ENCODE assay signal across 27 cellular contexts in genomic region chr3:40201770-40202169, GRCh38.
"Had no signal": no experiment of that assay in that cellular context is flagged by ENCODE, and none has a peak within 500 bp of the region (broad histone marks: within the 10 kb centered on the region; RNA-seq: fewer than 3 reads in every experiment).

No MANE protein-coding gene starts in this region.

- H3K36me3 Mint-ChIP-seq: activated naive CD8-positive, alpha-beta T cell; memory B cell; type B pancreatic cell; WTC11 had no signal

- H3K4me3 Mint-ChIP-seq: activated naive CD8-positive, alpha-beta T cell; activated T-cell treated with anti-CD3 and anti-CD28 coated beads, Interleukin-2, amount 50 U/mL, for 4 hours; memory B cell; nephron; type B pancreatic cell; WTC11 had no signal

- ATAC-seq: activated T-cell treated with anti-CD3 and anti-CD28 coated beads, Interleukin-2, amount 50 U/mL, for 4 hours; WTC11 had no signal

- H3K27me3 ChIP-seq: adrenal gland, ascending aorta, brain microvascular endothelial cell, neutrophil, pancreas, sigmoid colon, spleen, vagina had no signal

- H3K9me3 Mint-ChIP-seq: activated T-cell treated with anti-CD3 and anti-CD28 coated beads, Interleukin-2, amount 50 U/mL, for 4 hours; activated T-helper 2 cell treated with anti-CD3 and anti-CD28 coated beads, Interferon-gamma antibody, Interleukin-2, Interleukin-4, amounts not matched to agents 10 μg/mL and 5 μg/mL and 100 μg/mL, durations not matched to agents 14 hours and 24 hours and 36 hours; memory B cell; nephron; type B pancreatic cell; WTC11 had no signal

- H3K4me1 Mint-ChIP-seq: memory B cell, nephron had no signal

- H3K36me3 ChIP-seq: adrenal gland, ascending aorta, brain microvascular endothelial cell, neutrophil, pancreas, sigmoid colon, spleen, thoracic aorta, vagina had no signal

- H3K9me3 ChIP-seq: adrenal gland, ascending aorta, neutrophil, pancreas, sigmoid colon, spleen, thoracic aorta, vagina had no signal

- H3K27me3 Mint-ChIP-seq: activated naive CD8-positive, alpha-beta T cell; memory B cell had no signal

- H3K27ac Mint-ChIP-seq: activated naive CD8-positive, alpha-beta T cell; activated T-helper 2 cell treated with anti-CD3 and anti-CD28 coated beads, Interferon-gamma antibody, Interleukin-2, Interleukin-4, amounts not matched to agents 10 μg/mL and 5 μg/mL and 100 μg/mL, durations not matched to agents 14 hours and 24 hours and 36 hours; memory B cell; nephron; type B pancreatic cell; WTC11 had no signal

- DNase-seq: activated CD4-positive, alpha-beta T cell treated with anti-CD3 and anti-CD28 coated beads, Interleukin-2, amount 50 U/mL, for 48 hours; activated CD8-positive, alpha-beta memory T cell treated with anti-CD3 and anti-CD28 coated beads, Interleukin-2, amount 50 U/mL, for 48 hours; activated naive CD4-positive, alpha-beta T cell; activated T-cell treated with anti-CD3 and anti-CD28 coated beads, Interleukin-2, amount 50 U/mL, for 4 hours; adrenal gland; brain microvascular endothelial cell; central memory CD4-positive, alpha-beta T cell; dermis blood vessel endothelial cell; effector CD8-positive, alpha-beta T cell; hippocampal formation; kidney glomerular epithelial cell; pancreas; sigmoid colon; spleen; stimulated activated CD4-positive, alpha-beta T cell treated with anti-CD3 and anti-CD28 coated beads, Interleukin-4, amount 100 ng/mL, for 1 hour; stimulated activated naive CD4-positive, alpha-beta T cell; T1000 had no signal

- H3K27ac ChIP-seq: adrenal gland, ascending aorta, brain microvascular endothelial cell, neutrophil, pancreas, sigmoid colon, thoracic aorta, vagina had no signal

- H3K4me3 ChIP-seq: adrenal gland, ascending aorta, pancreas, sigmoid colon, spleen, thoracic aorta, vagina had no signal

- H3K4me1 ChIP-seq: adrenal gland, ascending aorta, pancreas, sigmoid colon, vagina had no signal
